In the genomic region with DNA sequence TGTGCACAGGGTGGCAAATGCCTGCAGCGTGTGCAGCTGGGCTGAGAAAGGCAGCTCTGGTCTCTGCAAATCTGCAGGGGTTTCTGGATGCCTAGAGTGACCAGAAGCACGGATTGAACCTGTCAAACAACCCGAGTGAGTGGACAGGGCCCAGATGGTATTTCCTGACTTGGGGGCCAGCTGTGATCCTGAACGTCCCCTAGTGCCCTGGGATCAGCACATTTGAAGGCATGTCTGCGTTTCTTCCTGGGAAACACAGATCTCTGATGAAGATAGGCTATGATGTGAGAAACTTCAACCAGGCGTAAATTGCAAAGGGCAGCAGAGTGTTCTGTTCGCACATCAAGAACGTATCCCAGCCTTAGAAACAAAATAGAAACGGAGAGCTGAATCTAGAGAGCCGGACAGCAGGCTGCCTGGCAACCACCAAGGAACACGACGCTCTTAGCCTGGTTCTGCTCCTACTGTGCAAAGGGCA, we compare ENCODE assay signal across 24 cellular contexts.
DNase-seq lines count a peak whose midpoint lies in the region; ATAC-seq lines count a peak whose summit lies in the region.
"Had no signal": no experiment of that assay in that cellular context is flagged by ENCODE, and none has a peak within 500 bp of the region (broad histone marks: within the 10 kb centered on the region; RNA-seq: fewer than 3 reads in every experiment).

No MANE protein-coding gene starts in this region.

- H3K36me3 ChIP-seq in mesodermal cell (ENCODE audit: control insufficient read depth, insufficient read depth, low read length): no peaks in the 10 kb centered on the region
- H3K36me3 ChIP-seq: BLaER1 had no signal

- no peak overlapping the region for H3K4me3 ChIP-seq in mesodermal cell (ENCODE audit: extremely low read depth, insufficient read depth, low read length, poor library complexity, severe bottlenecking)
- H3K4me3 ChIP-seq: A549, BLaER1, K562 had no signal

- H3K4me1 ChIP-seq in mesodermal cell (ENCODE audit: control insufficient read depth, insufficient read depth, low read length, poor library complexity, severe bottlenecking): no peaks in the 10 kb centered on the region
- H3K4me1 ChIP-seq: A549 had no signal

- DNase-seq in ELF-1 (ENCODE audit: low read depth, low spot score) (peak; percentile 16), cerebellar cortex (ENCODE audit: low spot score) (peak; percentile 40), left ventricle myocardium superior (peak; percentile 38), KG1 (lab: John Stamatoyannopoulos, UW) (no peak), NCI-H146 treated with DMSO at 0.1 percent for 48 hours (lab: John Stamatoyannopoulos, UW; ENCODE audit: unreplicated experiment) (no peak), middle frontal gyrus (ENCODE audit: extremely low spot score, low spot score) (no peak)
- DNase-seq: Calu3; CD4-positive, alpha-beta memory T cell; DMS53; EL; H7; HFFc6; NCI-H1105 treated with DMSO at 0.1 percent for 48 hours; NCI-H1694 treated with DMSO at 0.1 percent for 48 hours; NCI-H2107; NCI-H510A; NCI-H748 treated with DMSO at 0.1 percent for 48 hours; NK-92 treated with Interleukin-12 subunit alpha and Interleukin-12 subunit beta, amount 100 ng/mL, for 24 hours; SHP77 had no signal

- ATAC-seq in left ventricle myocardium superior: peak; percentile 89
- ATAC-seq in GM18867 (IDR thresholded peaks at IDR 0.05; ENCODE audit: unreplicated experiment): no peak
- ATAC-seq: A549, K562 had no signal

- peak overlapping the region; percentile 71 for H3K27ac ChIP-seq in mesodermal cell (ENCODE audit: low read depth, low read length, severe bottlenecking)
- H3K27ac ChIP-seq: A549, BLaER1 had no signal

- WGBS in mesodermal cell (ENCODE audit: insufficient coverage in 2 of 2), 2 experiments: 84% methylated on average over 11 to 12 of the region's 12 CpGs

- intact Hi-C loops in left ventricle myocardium superior (cut with micrococcal nuclease): no loop called here

- H3K9me3 ChIP-seq in mesodermal cell (ENCODE audit: control insufficient read depth, low read length): no peaks in the 10 kb centered on the region
- H3K9me3 ChIP-seq: A549 had no signal

Comparison
In these comparisons a context has a peak if more than half of its experiments do, and no peak if none do; other contexts are left out.
1. DNase-seq: peak in ELF-1 (single experiment), cerebellar cortex (single experiment) and left ventricle myocardium superior (single experiment); none in KG1 (single experiment), NCI-H146 treated with DMSO at 0.1 percent for 48 hours (single experiment) and middle frontal gyrus (single experiment).